Comparison of ENCODE assay signal across 8 cellular contexts in the genomic region with DNA sequence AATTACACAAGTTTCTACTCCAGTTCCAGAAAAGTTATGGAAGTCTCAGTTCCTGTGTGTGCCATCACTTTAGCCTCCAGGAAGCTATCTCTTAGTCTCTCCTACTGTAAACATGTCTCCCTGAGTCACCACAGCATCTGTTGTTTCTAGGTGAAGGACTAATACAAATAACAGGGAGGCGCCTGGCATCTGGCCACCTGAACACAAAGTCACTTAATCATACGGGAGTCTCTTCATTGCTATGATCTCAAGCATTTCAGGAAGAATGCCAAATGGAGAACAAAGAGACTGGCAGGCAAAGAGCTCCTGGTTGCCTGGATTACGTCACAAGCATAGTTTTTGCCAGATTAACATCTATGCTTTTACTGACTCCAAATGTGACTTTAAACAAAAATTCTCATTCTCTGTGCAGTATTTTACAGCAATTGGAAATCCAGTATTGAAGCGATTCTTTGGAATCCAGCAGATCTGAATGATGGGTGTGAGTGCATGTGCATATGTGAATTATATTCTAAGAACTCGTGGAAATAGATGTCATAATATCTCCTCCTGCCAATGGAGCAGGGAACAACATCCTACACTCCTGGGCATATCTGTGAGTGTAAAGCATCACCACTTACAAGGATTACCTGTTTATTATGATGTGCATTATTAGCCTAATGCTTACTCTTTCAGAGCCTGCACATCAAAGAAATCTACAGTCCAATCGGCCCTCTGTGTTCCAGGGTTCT.
DNase-seq lines count a peak whose midpoint lies in the region; ATAC-seq, FAIRE-seq and TF ChIP-seq lines count a peak whose summit lies in the region.

No MANE protein-coding gene starts in this region.

- H3K4me3 Mint-ChIP-seq in activated T-cell treated with anti-CD3 and anti-CD28 coated beads, Interleukin-2, amount 50 U/mL, for 24 hours, result no peak overlapping the region

- H3K27me3 Mint-ChIP-seq in activated T-cell treated with anti-CD3 and anti-CD28 coated beads, Interleukin-2, amount 50 U/mL, for 24 hours, result no peaks in the 10 kb centered on the region

- H3K36me3 Mint-ChIP-seq in activated T-cell treated with anti-CD3 and anti-CD28 coated beads, Interleukin-2, amount 50 U/mL, for 24 hours (ENCODE audit: low read depth), result no peaks in the 10 kb centered on the region

- H3K27me3 ChIP-seq in WERI-Rb-1 (ENCODE audit: insufficient read depth, low read depth, severe bottlenecking), result no peaks in the 10 kb centered on the region

- H3K4me3 ChIP-seq in fibroblast of villous mesenchyme (ENCODE audit: low read depth, low read length) (no peak overlapping the region), WERI-Rb-1 (ENCODE audit: low read depth, low read length) (no peak overlapping the region)

- no peaks in the 10 kb centered on the region for H3K4me1 Mint-ChIP-seq in activated T-cell treated with anti-CD3 and anti-CD28 coated beads, Interleukin-2, amount 50 U/mL, for 24 hours (ENCODE audit: low read depth)

- peaks cover 5% of the 10 kb centered on the region for H3K9me3 Mint-ChIP-seq in activated T-cell treated with anti-CD3 and anti-CD28 coated beads, Interleukin-2, amount 50 U/mL, for 24 hours

- no peaks in the 10 kb centered on the region for H3K36me3 ChIP-seq in WERI-Rb-1

- CTCF ChIA-PET in GM10248 (lab: Yijun Ruan, JAX), result interaction anchor here (1.5 kb wide), 1 partner anchor 10 kb away, joined by 3 read pairs; no protein-coding TSS in a partner anchor

- TF ChIP-seq CTCF in fibroblast of villous mesenchyme (IDR thresholded peaks at IDR 0.05; ENCODE audit: insufficient read depth, low read depth, low read length), result no peak
- no peak for TF ChIP-seq CTCF in GM10248 (IDR thresholded peaks at IDR 0.05; ENCODE audit: control extremely low read depth, extremely low read depth, low read depth, missing control alignments)
- no peak for TF ChIP-seq CTCF in WERI-Rb-1 (IDR thresholded peaks at IDR 0.05; ENCODE audit: low read depth, low read length)

- no peak for ATAC-seq in HG03469 (IDR thresholded peaks at IDR 0.05; ENCODE audit: unreplicated experiment)

- no peak overlapping the region for H3K27ac ChIP-seq in WERI-Rb-1

- POLR2A ChIA-PET in GM10248 (lab: Yijun Ruan, JAX), result no interaction called here

- H3K27ac Mint-ChIP-seq in activated T-cell treated with anti-CD3 and anti-CD28 coated beads, Interleukin-2, amount 50 U/mL, for 24 hours, result no peak overlapping the region

- DNase-seq in HT-29 (ENCODE audit: low spot score) (peak; percentile 97), RCC 7860 (ENCODE audit: low spot score) (peak; percentile 79), fibroblast of villous mesenchyme (ENCODE audit: low read depth) (peak; percentile 83), pulmonary artery endothelial cell (ENCODE audit: low read depth, low spot score) (peak; percentile 98), GM10248 (ENCODE audit: extremely low spot score) (no peak), WERI-Rb-1 (no peak)
- DNase-seq in activated T-cell treated with anti-CD3 and anti-CD28 coated beads, Interleukin-2, amount 50 U/mL, for 24 hours, result no peak

- FAIRE-seq in RCC 7860 (lab: Jason Lieb, UNC), result no peak

- H3K9me3 ChIP-seq in WERI-Rb-1 (ENCODE audit: severe bottlenecking), result no peaks in the 10 kb centered on the region

Comparison
In these comparisons a context has a peak if more than half of its experiments do, and no peak if none do; other contexts are left out.
1. DNase-seq: peak in HT-29 (single experiment), RCC 7860 (single experiment), fibroblast of villous mesenchyme (single experiment) and pulmonary artery endothelial cell (single experiment); none in GM10248 (single experiment), activated T-cell treated with anti-CD3 and anti-CD28 coated beads, Interleukin-2, amount 50 U/mL, for 24 hours (single experiment) and WERI-Rb-1 (single experiment).